ENCODE assay signal across 28 cellular contexts in genomic region chr2:28513097-28513496, GRCh38.
"Had no signal": no experiment of that assay in that cellular context is flagged by ENCODE, and none has a peak within 500 bp of the region (broad histone marks: within the 10 kb centered on the region; RNA-seq: fewer than 3 reads in every experiment).

No MANE protein-coding gene starts in this region.

- H3K9me3 ChIP-seq: ovary, psoas muscle, right lobe of liver, sigmoid colon, thoracic aorta, tibial artery, transverse colon, upper lobe of right lung, uterus had no signal

- H3K27ac ChIP-seq: neural progenitor cell, ovary, parathyroid adenoma, psoas muscle, right lobe of liver, sigmoid colon, stomach, thoracic aorta, tibial artery, transverse colon, upper lobe of right lung, uterus had no signal

- FAIRE-seq: small intestine had no signal

- H3K4me1 Mint-ChIP-seq: nephron, neural progenitor cell had no signal

- H3K4me3 ChIP-seq: neural progenitor cell, ovary, psoas muscle, right lobe of liver, sigmoid colon, stomach, thoracic aorta, tibial artery, transverse colon, upper lobe of right lung, uterus had no signal

- ATAC-seq: naive thymus-derived CD4-positive, alpha-beta T cell; natural killer cell; psoas muscle; right lobe of liver; stimulated activated effector memory CD8-positive, alpha-beta T cell treated with anti-CD3 and anti-CD28 coated beads, Interleukin-12 subunit alpha, Interleukin-12 subunit beta, amount 100 ng/mL, for 72 hours; stimulated activated naive B cell treated with anti-CD40 and anti-IgM and Interleukin-4, amounts not matched to agents 10 μg/mL and 1 μg/mL and 100 μg/mL, for 72 hours; upper lobe of right lung had no signal

- H3K27ac Mint-ChIP-seq: naive thymus-derived CD4-positive, alpha-beta T cell; natural killer cell; neural progenitor cell; progenitor cell of endocrine pancreas; stimulated activated effector memory CD8-positive, alpha-beta T cell treated with anti-CD3 and anti-CD28 coated beads, Interleukin-12 subunit alpha, Interleukin-12 subunit beta, amount 100 ng/mL, for 72 hours; stimulated activated naive B cell treated with anti-CD40 and anti-IgM and Interleukin-4, amounts not matched to agents 10 μg/mL and 1 μg/mL and 100 μg/mL, for 72 hours; stimulated activated naive CD8-positive, alpha-beta T cell treated with anti-CD3 and anti-CD28 coated beads, Interleukin-15, Interleukin-2, amounts not matched to agents 100 ng/mL and 50 ng/mL, for 24 hours; type B pancreatic cell had no signal

- H3K9ac ChIP-seq: neural progenitor cell, parathyroid adenoma had no signal

- H3K4me2 ChIP-seq: neural progenitor cell had no signal

- H2AFZ ChIP-seq: neural progenitor cell, parathyroid adenoma had no signal

- DNase-seq: naive thymus-derived CD4-positive, alpha-beta T cell; natural killer cell; occipital lobe; ovary; posterior cingulate gyrus; psoas muscle; right lobe of liver; sigmoid colon; small intestine; stimulated activated CD4-positive, alpha-beta T cell treated with anti-CD3 and anti-CD28 coated beads, Interleukin-15, amount 100 ng/mL, for 24 hours; stimulated activated CD4-positive, alpha-beta T cell treated with anti-CD3 and anti-CD28 coated beads, Interleukin-2, amount 100 ng/mL, for 24 hours; stimulated activated CD4-positive, alpha-beta T cell treated with anti-CD3 and anti-CD28 coated beads, Interleukin-2, amount 100 ng/mL, for 48 hours; stimulated activated CD4-positive, alpha-beta T cell treated with anti-CD3 and anti-CD28 coated beads, Interleukin-4, amount 100 ng/mL, for 24 hours; stimulated activated naive B cell treated with anti-CD40 and anti-IgM and Interleukin-4, amounts not matched to agents 10 μg/mL and 1 μg/mL and 100 μg/mL, for 72 hours; stimulated activated naive CD4-positive, alpha-beta T cell treated with Interleukin-2 at 50 U/mL for 16 hours; stomach; tibial artery; transverse colon; upper lobe of right lung; uterus had no signal

- H3K79me2 ChIP-seq: parathyroid adenoma had no signal

- H3K27me3 ChIP-seq: ovary, right lobe of liver, sigmoid colon, tibial artery, upper lobe of right lung, uterus had no signal

- H3K36me3 ChIP-seq: neural progenitor cell, ovary, right lobe of liver, sigmoid colon, stomach, thoracic aorta, tibial artery, transverse colon, upper lobe of right lung, uterus had no signal

- H3K4me3 Mint-ChIP-seq: naive thymus-derived CD4-positive, alpha-beta T cell; natural killer cell; nephron; neural progenitor cell; stimulated activated effector memory CD8-positive, alpha-beta T cell treated with anti-CD3 and anti-CD28 coated beads, Interleukin-12 subunit alpha, Interleukin-12 subunit beta, amount 100 ng/mL, for 72 hours; stimulated activated naive B cell treated with anti-CD40 and anti-IgM and Interleukin-4, amounts not matched to agents 10 μg/mL and 1 μg/mL and 100 μg/mL, for 72 hours; stimulated activated naive CD8-positive, alpha-beta T cell treated with anti-CD3 and anti-CD28 coated beads, Interleukin-15, Interleukin-2, amounts not matched to agents 100 ng/mL and 50 ng/mL, for 24 hours; type B pancreatic cell had no signal

- H3K4me1 ChIP-seq: neural progenitor cell, parathyroid adenoma, right lobe of liver, sigmoid colon, stomach, transverse colon, upper lobe of right lung, uterus had no signal

- H3K36me3 Mint-ChIP-seq: neural progenitor cell; stimulated activated effector memory CD8-positive, alpha-beta T cell treated with anti-CD3 and anti-CD28 coated beads, Interleukin-12 subunit alpha, Interleukin-12 subunit beta, amount 100 ng/mL, for 72 hours; type B pancreatic cell had no signal
